ENCODE assay signal across 18 cellular contexts in genomic region chr18:5620284-5620683, GRCh38.
"Had no signal": no experiment of that assay in that cellular context is flagged by ENCODE, and none has a peak within 500 bp of the region (broad histone marks: within the 10 kb centered on the region; RNA-seq: fewer than 3 reads in every experiment).

No MANE protein-coding gene starts in this region.

- H3K27me3 ChIP-seq: ovary had no signal

- H3K4me1 Mint-ChIP-seq: activated B cell treated with CpG ODN at 0.5 μM for 24 hours; activated CD4-positive, alpha-beta T cell treated with anti-CD3 and anti-CD28 coated beads, Interleukin-2, amount 10 ng/mL, durations not matched to agents 24 days and 14 days; activated naive CD4-positive, alpha-beta T cell treated with anti-CD3 and anti-CD28 coated beads, Interleukin-2, amount 50 U/mL, for 24 hours; stimulated activated naive CD8-positive, alpha-beta T cell treated with anti-CD3 and anti-CD28 coated beads, Interleukin-15, amount 100 ng/mL, for 72 hours had no signal

- H3K36me3 ChIP-seq: gastrocnemius medialis, left ventricle myocardium inferior, ovary, thoracic aorta had no signal

- H3K4me1 ChIP-seq: gastrocnemius medialis, left ventricle myocardium inferior had no signal

- H3K27ac Mint-ChIP-seq: activated B cell treated with CpG ODN at 0.5 μM for 24 hours; activated CD4-positive, alpha-beta T cell treated with anti-CD3 and anti-CD28 coated beads, Interleukin-2, amount 10 ng/mL, durations not matched to agents 24 days and 14 days; activated naive CD4-positive, alpha-beta T cell treated with anti-CD3 and anti-CD28 coated beads, Interleukin-2, amount 50 U/mL, for 24 hours; T-helper 1 cell treated with Interleukin-12 subunit alpha and Interleukin-12 subunit beta and Interleukin-4 antibody, amounts not matched to agents 30 μg/mL and 1 μg/mL, for 36 hours had no signal

- H3K4me3 Mint-ChIP-seq: activated B cell treated with CpG ODN at 0.5 μM for 24 hours; activated CD4-positive, alpha-beta T cell treated with anti-CD3 and anti-CD28 coated beads, Interleukin-2, amount 10 ng/mL, durations not matched to agents 24 days and 14 days; activated naive CD4-positive, alpha-beta T cell treated with anti-CD3 and anti-CD28 coated beads, Interleukin-2, amount 50 U/mL, for 24 hours; mesothelial cell of epicardium; neural crest cell; stimulated activated naive CD8-positive, alpha-beta T cell treated with anti-CD3 and anti-CD28 coated beads, Interleukin-15, amount 100 ng/mL, for 72 hours; T-helper 1 cell treated with Interleukin-12 subunit alpha and Interleukin-12 subunit beta and Interleukin-4 antibody, amounts not matched to agents 30 μg/mL and 1 μg/mL, for 36 hours had no signal

- H3K4me3 ChIP-seq: gastrocnemius medialis, left ventricle myocardium inferior, ovary, thoracic aorta had no signal

- H3K27me3 Mint-ChIP-seq: activated B cell treated with CpG ODN at 0.5 μM for 24 hours had no signal

- FAIRE-seq: keratinocyte, TTC549 had no signal

- DNase-seq: activated B cell treated with CpG ODN at 0.5 μM for 24 hours; activated CD4-positive, alpha-beta T cell treated with anti-CD3 and anti-CD28 coated beads, Interleukin-2, amount 10 ng/mL, durations not matched to agents 24 days and 14 days; activated CD8-positive, alpha-beta memory T cell treated with anti-CD3 and anti-CD28 coated beads for 24 hours; cortex of kidney; effector memory CD4-positive, alpha-beta T cell; gastrocnemius medialis; left ventricle myocardium inferior; ovary; stimulated activated CD4-positive, alpha-beta T cell treated with anti-CD3 and anti-CD28 coated beads, Interleukin-15, amount 100 ng/mL, for 24 hours; stimulated activated CD4-positive, alpha-beta T cell treated with anti-CD3 and anti-CD28 coated beads, Interleukin-4, amount 100 ng/mL, for 24 hours; stimulated activated naive CD8-positive, alpha-beta T cell treated with anti-CD3 and anti-CD28 coated beads, Interleukin-15, amount 100 ng/mL, for 72 hours had no signal

- H3K9me3 Mint-ChIP-seq: activated B cell treated with CpG ODN at 0.5 μM for 24 hours; activated CD4-positive, alpha-beta T cell treated with anti-CD3 and anti-CD28 coated beads, Interleukin-2, amount 10 ng/mL, durations not matched to agents 24 days and 14 days; activated naive CD4-positive, alpha-beta T cell treated with anti-CD3 and anti-CD28 coated beads, Interleukin-2, amount 50 U/mL, for 24 hours; mesothelial cell of epicardium; neural crest cell; stimulated activated naive CD8-positive, alpha-beta T cell treated with anti-CD3 and anti-CD28 coated beads, Interleukin-15, amount 100 ng/mL, for 72 hours; T-helper 1 cell treated with Interleukin-12 subunit alpha and Interleukin-12 subunit beta and Interleukin-4 antibody, amounts not matched to agents 30 μg/mL and 1 μg/mL, for 36 hours had no signal

- H3K9me3 ChIP-seq: gastrocnemius medialis, left ventricle myocardium inferior, ovary, thoracic aorta had no signal

- H3K36me3 Mint-ChIP-seq: activated naive CD4-positive, alpha-beta T cell treated with anti-CD3 and anti-CD28 coated beads, Interleukin-2, amount 50 U/mL, for 24 hours; mesothelial cell of epicardium had no signal

- H3K27ac ChIP-seq: gastrocnemius medialis, left ventricle myocardium inferior, ovary, thoracic aorta had no signal
